Comparison of ENCODE assay signal across 8 cellular contexts in genomic region chr15:85583404-85584390, GRCh38.
DNase-seq lines count a peak whose midpoint lies in the region; ATAC-seq and TF ChIP-seq lines count a peak whose summit lies in the region.

No MANE protein-coding gene starts in this region.

- peaks cover 84% of the 10 kb centered on the region for H3K36me3 Mint-ChIP-seq in Calu3 (ENCODE audit: insufficient read depth, unreplicated experiment)
- H3K36me3 Mint-ChIP-seq in activated CD8-positive, alpha-beta T cell treated with anti-CD3 and anti-CD28 coated beads for 36 hours (ENCODE audit: low read depth), result peaks cover 56% of the 10 kb centered on the region

- no peak for TF ChIP-seq CTCF in Calu3 (IDR thresholded peaks at IDR 0.05; ENCODE audit: unreplicated experiment)
- TF ChIP-seq CTCF in activated CD8-positive, alpha-beta T cell treated with anti-CD3 and anti-CD28 coated beads for 36 hours (IDR thresholded peaks at IDR 0.05), result no peak

- DNase-seq in Calu3 (peak; percentile 30), left cardiac atrium (peak; percentile 70), GM19240 (ENCODE audit: insufficient read length, low spot score) (no peak), NCI-H128 (lab: John Stamatoyannopoulos, UW; ENCODE audit: unreplicated experiment) (no peak)
- DNase-seq in activated CD8-positive, alpha-beta T cell treated with anti-CD3 and anti-CD28 coated beads for 36 hours, result peak; percentile 67
- peak; percentile 31 for DNase-seq in stimulated activated CD4-positive, alpha-beta T cell treated with anti-CD3 and anti-CD28 coated beads, Interleukin-4, amount 100 ng/mL, for 1 hour

- intact Hi-C loops in Calu3 (cut with micrococcal nuclease; ENCODE audit: unreplicated experiment) (loop anchor here (2.0 to 10.0 kb wide), 3 partner anchors 41 to 249 kb away; no protein-coding TSS in a partner anchor), left cardiac atrium (cut with DNase I) (no loop called here)
- intact Hi-C loops in activated CD8-positive, alpha-beta T cell treated with anti-CD3 and anti-CD28 coated beads for 36 hours (cut with micrococcal nuclease), result no loop called here

- peak; percentile 50 for ATAC-seq in GM19395 (IDR thresholded peaks at IDR 0.05; ENCODE audit: unreplicated experiment)
- ATAC-seq in HG03521 (IDR thresholded peaks at IDR 0.05; ENCODE audit: unreplicated experiment), result peak; percentile 41
- ATAC-seq in activated CD8-positive, alpha-beta T cell treated with anti-CD3 and anti-CD28 coated beads for 36 hours, result peak; percentile 23
- peak; percentile 25 to 28 for ATAC-seq in left cardiac atrium

- CTCF ChIA-PET in Calu3 (lab: Charles Lee), result interaction anchor here (0.6 to 1.6 kb wide), 3 partner anchors 180 to 287 kb away, joined by 3 to 4 read pairs (median 3); no protein-coding TSS in a partner anchor
- CTCF ChIA-PET in activated CD8-positive, alpha-beta T cell treated with anti-CD3 and anti-CD28 coated beads for 36 hours (lab: Charles Lee), result interaction anchor here (1.3 to 4.2 kb wide), 2 partner anchors 107 to 253 kb away, joined by 6 to 14 read pairs; no protein-coding TSS in a partner anchor

- H3K4me3 Mint-ChIP-seq in Calu3 (ENCODE audit: low read depth, unreplicated experiment), result peak overlapping the region; percentile 75
- H3K4me3 Mint-ChIP-seq in activated CD8-positive, alpha-beta T cell treated with anti-CD3 and anti-CD28 coated beads for 36 hours, result peak overlapping the region; percentile 83

- H3K4me1 Mint-ChIP-seq in Calu3 (ENCODE audit: low read depth, unreplicated experiment), result peaks cover 84% of the 10 kb centered on the region
- H3K4me1 Mint-ChIP-seq in activated CD8-positive, alpha-beta T cell treated with anti-CD3 and anti-CD28 coated beads for 36 hours (ENCODE audit: low read depth), result peaks cover 89% of the 10 kb centered on the region

- H3K27ac Mint-ChIP-seq in Calu3 (ENCODE audit: unreplicated experiment), result peak overlapping the region; percentile 76
- H3K27ac Mint-ChIP-seq in activated CD8-positive, alpha-beta T cell treated with anti-CD3 and anti-CD28 coated beads for 36 hours, result peak overlapping the region; percentile 94

- BruUV-seq in Calu3 (replicated peaks; lab: Mats Ljungman, UMichigan), result no TSS peak

- no peaks in the 10 kb centered on the region for H3K9me3 Mint-ChIP-seq in Calu3 (ENCODE audit: low read depth, unreplicated experiment)
- no peaks in the 10 kb centered on the region for H3K9me3 Mint-ChIP-seq in activated CD8-positive, alpha-beta T cell treated with anti-CD3 and anti-CD28 coated beads for 36 hours

- POLR2A ChIA-PET in activated CD8-positive, alpha-beta T cell treated with anti-CD3 and anti-CD28 coated beads for 36 hours (lab: Charles Lee), result interaction anchor here (0.5 to 3.5 kb wide), 9 partner anchors 28 to 108 kb away, joined by 3 to 18 read pairs (median 4); no protein-coding TSS in a partner anchor

- no peaks in the 10 kb centered on the region for H3K27me3 Mint-ChIP-seq in Calu3 (ENCODE audit: unreplicated experiment)
- no peaks in the 10 kb centered on the region for H3K27me3 Mint-ChIP-seq in activated CD8-positive, alpha-beta T cell treated with anti-CD3 and anti-CD28 coated beads for 36 hours

Comparison
In these comparisons a context has a peak if more than half of its experiments do, and no peak if none do; other contexts are left out.
1. DNase-seq: peak in Calu3 (single experiment), activated CD8-positive, alpha-beta T cell treated with anti-CD3 and anti-CD28 coated beads for 36 hours (single experiment), left cardiac atrium (single experiment) and stimulated activated CD4-positive, alpha-beta T cell treated with anti-CD3 and anti-CD28 coated beads, Interleukin-4, amount 100 ng/mL, for 1 hour (single experiment); none in GM19240 (single experiment) and NCI-H128 (single experiment).
2. Peak in every context shown above with its lines, with median percentiles within 50 percentile points of each other: ATAC-seq.